In genomic region chr1:248521856-248522255, GRCh38 we compare ENCODE assay signal across 18 cellular contexts. TPM values are rescaled to one million over a fixed set of nuclear protein-coding genes. Genes with fewer than 3 reads are reported as not detected.
DNase-seq lines count a peak whose midpoint lies in the region; ATAC-seq and TF ChIP-seq lines count a peak whose summit lies in the region.
"Had no signal": no experiment of that assay in that cellular context is flagged by ENCODE, and none has a peak within 500 bp of the region (broad histone marks: within the 10 kb centered on the region; RNA-seq: fewer than 3 reads in every experiment).

No MANE protein-coding gene starts in this region.

- peak; percentile 8 for DNase-seq in left cardiac atrium
- no peak for DNase-seq in cardiac septum (ENCODE audit: low spot score)
- peak; percentile 59 for DNase-seq in mesenteric fat pad (ENCODE audit: low spot score)
- no peak for DNase-seq in upper lobe of right lung
- no peak for DNase-seq in NAMALWA (ENCODE audit: low spot score)
- no peak for DNase-seq in stimulated activated CD4-positive, alpha-beta T cell treated with anti-CD3 and anti-CD28 coated beads, Interleukin-1b, Interleukin-23, amount 100 ng/mL, for 48 hours
- DNase-seq: CD4-positive, alpha-beta T cell; CD8-positive, alpha-beta memory T cell; DMS 273 treated with DMSO at 0.1 percent for 48 hours; DMS79; EL; GDM1; GOT3; HFFc6 had no signal

- no peak for TF ChIP-seq CTCF in upper lobe of right lung (IDR thresholded peaks at IDR 0.05)

- no peaks in the 10 kb centered on the region for H3K9me3 ChIP-seq in upper lobe of right lung
- H3K9me3 ChIP-seq: BLaER1, HAP-1 had no signal

- H3K36me3 ChIP-seq in upper lobe of right lung = no peaks in the 10 kb centered on the region
- H3K36me3 ChIP-seq: BLaER1, HAP-1 had no signal

- H3K27ac ChIP-seq in upper lobe of right lung = no peak overlapping the region
- H3K27ac ChIP-seq: 22Rv1, BLaER1 had no signal

- H3K27me3 ChIP-seq in upper lobe of right lung = no peaks in the 10 kb centered on the region
- H3K27me3 ChIP-seq: BLaER1 had no signal

- H3K4me3 ChIP-seq in upper lobe of right lung = no peak overlapping the region
- H3K4me3 ChIP-seq: BLaER1, HAP-1 had no signal

- H3K4me1 ChIP-seq in upper lobe of right lung = no peaks in the 10 kb centered on the region
- H3K4me1 ChIP-seq: BLaER1, HAP-1 had no signal

- intact Hi-C loops in left cardiac atrium (cut with DNase I) (no loop called here), cardiac septum (cut with DNase I) (no loop called here), upper lobe of right lung (cut with DNase I) (no loop called here)

- ATAC-seq in left cardiac atrium (no peak), upper lobe of right lung (peak; percentile 8)

RNA-seq across cellular contexts. Expression of gene OR2G6, which starts 14.0 kb away (rescaled TPM):
- total RNA-seq in left cardiac atrium (under 1 TPM in 1 of 2 donors, not detected in 1; 0.03 TPM), cardiac septum (not detected), mesenteric fat pad (not detected), upper lobe of right lung (not detected)
- total RNA-seq: CD4-positive, alpha-beta T cell; CD8-positive, alpha-beta memory T cell; HFFc6 had no signal

RNA-seq across cellular contexts. Expression of gene OR2T5, which starts 33.5 kb away (rescaled TPM):
- total RNA-seq in left cardiac atrium (not detected), cardiac septum (not detected), mesenteric fat pad (not detected), upper lobe of right lung (not detected)
- total RNA-seq: B cell; CD4-positive, alpha-beta T cell; CD8-positive, alpha-beta memory T cell; HFFc6 had no signal

RNA-seq across cellular contexts. Expression of gene OR2T29, which starts 40.7 kb away (rescaled TPM):
- total RNA-seq in left cardiac atrium (not detected), cardiac septum (not detected), mesenteric fat pad (not detected), upper lobe of right lung (not detected)
- total RNA-seq: CD4-positive, alpha-beta T cell; CD8-positive, alpha-beta memory T cell; HFFc6 had no signal

RNA-seq across cellular contexts. Expression of gene OR2T3, which starts 48.7 kb away (rescaled TPM):
- total RNA-seq in left cardiac atrium = not detected
- not detected for total RNA-seq in cardiac septum
- total RNA-seq in mesenteric fat pad = not detected
- not detected for total RNA-seq in upper lobe of right lung
- total RNA-seq: CD4-positive, alpha-beta T cell; CD8-positive, alpha-beta memory T cell; HFFc6 had no signal

RNA-seq across cellular contexts. Expression of gene OR2T34, which starts 52.7 kb away (rescaled TPM):
- total RNA-seq in left cardiac atrium (not detected), cardiac septum (not detected), mesenteric fat pad (not detected), upper lobe of right lung (not detected)
- total RNA-seq: CD4-positive, alpha-beta T cell; CD8-positive, alpha-beta memory T cell; HFFc6 had no signal

Comparison
In these comparisons a context has a peak if more than half of its experiments do, and no peak if none do; other contexts are left out.
1. DNase-seq: peak in left cardiac atrium (single experiment) and mesenteric fat pad (single experiment); none in cardiac septum (single experiment), upper lobe of right lung (single experiment), NAMALWA (single experiment) and stimulated activated CD4-positive, alpha-beta T cell treated with anti-CD3 and anti-CD28 coated beads, Interleukin-1b, Interleukin-23, amount 100 ng/mL, for 48 hours (single experiment).